2 cellular contexts compared by ENCODE assay signal in genomic region chr4:159024266-159024665, GRCh38.
A peak's percentile ranks its signal among the peaks of the same experiment; 100 is the strongest.
TF ChIP-seq lines count a peak whose summit lies in the region.

No MANE protein-coding gene starts in this region.

TF ChIP-seq in HEK293T, 16 proteins besides CTCF, POLR2A, EP300 and RAD21:
- no peak for TF ChIP-seq FOXA1 (IDR thresholded peaks at IDR 0.05)
- TF ChIP-seq NFRKB (IDR thresholded peaks at IDR 0.05): no peak
- peak; percentile 42; the same call in 1 of the 2 replicates for TF ChIP-seq CTBP1 (IDR thresholded peaks at IDR 0.05; ENCODE audit: borderline replicate concordance)
- TF ChIP-seq TARDBP (IDR thresholded peaks at IDR 0.05): no peak
- no peak for TF ChIP-seq L3MBTL2 (conservative IDR thresholded peaks at IDR 0.05)
- no peak for TF ChIP-seq SUZ12 (IDR thresholded peaks at IDR 0.05)
- TF ChIP-seq FOXM1 (IDR thresholded peaks at IDR 0.05; ENCODE audit: borderline replicate concordance): no peak
- TF ChIP-seq ZNF384 (IDR thresholded peaks at IDR 0.05): no peak
- TF ChIP-seq ARNT (IDR thresholded peaks at IDR 0.05): 0 out of 2 replicates have a peak, but pooled peaks have one; percentile 16
- TF ChIP-seq HDGF (IDR thresholded peaks at IDR 0.05; ENCODE audit: borderline replicate concordance): no peak

TF ChIP-seq in H1, 55 proteins besides CTCF, POLR2A, EP300 and RAD21:
- no peak for TF ChIP-seq E2F6 (IDR thresholded peaks at IDR 0.05)
- TF ChIP-seq SP1 (IDR thresholded peaks at IDR 0.05; ENCODE audit: low read depth, low read length): 0 out of 2 replicates have a peak, but pooled peaks have one; percentile 36
